In genomic region chr14:39668449-39668848, GRCh38 we compare ENCODE assay signal across 16 cellular contexts.
A peak's percentile ranks its signal among the peaks of the same experiment; 100 is the strongest.
DNase-seq lines count a peak whose midpoint lies in the region; ATAC-seq, FAIRE-seq and TF ChIP-seq lines count a peak whose summit lies in the region.
"Had no signal": no experiment of that assay in that cellular context is flagged by ENCODE, and none has a peak within 500 bp of the region (broad histone marks: within the 10 kb centered on the region; RNA-seq: fewer than 3 reads in every experiment).

No MANE protein-coding gene starts in this region.

- no peaks in the 10 kb centered on the region for H3K23me2 ChIP-seq in H9 (ENCODE audit: insufficient read length, low read depth, low read length, poor library complexity, severe bottlenecking)

- no peak overlapping the region for H4K91ac ChIP-seq in H9 (ENCODE audit: insufficient read length, low read depth, low read length)

- no peak for DNase-seq in CD8-positive, alpha-beta T cell
- DNase-seq in H9 (no peak), bronchial epithelial cell (ENCODE audit: low read depth) (peak; percentile 14), NCI-H345 (lab: John Stamatoyannopoulos, UW) (no peak), 8988T (no peak), hippocampal formation (lab: John Stamatoyannopoulos, UW) (no peak)
- no peak for DNase-seq in activated CD4-positive, CD25-positive, alpha-beta regulatory T cell (lab: John Stamatoyannopoulos, UW)
- DNase-seq: HCEC 1CT, NCI-H1048, NCI-H146, NCI-H446 treated with DMSO at 0.1 percent for 48 hours, NCI-H774, SHP77 had no signal

- no peak for TF ChIP-seq CTCF in CD8-positive, alpha-beta T cell (IDR thresholded peaks at IDR 0.05)
- TF ChIP-seq CTCF in H9 (conservative IDR thresholded peaks at IDR 0.05) (no peak), SU-DHL-6 (IDR thresholded peaks at IDR 0.05; ENCODE audit: insufficient read depth, low read length, poor library complexity, severe bottlenecking) (no peak), bronchial epithelial cell (IDR thresholded peaks at IDR 0.05; ENCODE audit: insufficient read depth, low read length, severe bottlenecking) (no peak)

- no peak overlapping the region for H3K9ac ChIP-seq in H9 (ENCODE audit: extremely low read depth, insufficient read length, low read length)
- no peak overlapping the region for H3K9ac ChIP-seq in SU-DHL-6 (ENCODE audit: low read length)

- no peaks in the 10 kb centered on the region for H3K9me2 ChIP-seq in SU-DHL-6 (replicated peaks; ENCODE audit: insufficient read depth, low read length)

- no peak overlapping the region for H2AK5ac ChIP-seq in H9 (ENCODE audit: insufficient read length, low read length)

- H2BK5ac ChIP-seq in H9 (ENCODE audit: insufficient read length, low read length), result no peak overlapping the region

- peaks cover 20% of the 10 kb centered on the region for H3K9me3 Mint-ChIP-seq in CD8-positive, alpha-beta T cell
- H3K9me3 Mint-ChIP-seq in H9, result no peaks in the 10 kb centered on the region

- H3K79me1 ChIP-seq in H9 (ENCODE audit: insufficient read depth, low read depth, low read length, poor library complexity, severe bottlenecking), result no peaks in the 10 kb centered on the region

- POLR2A ChIA-PET in CD8-positive, alpha-beta T cell (lab: Charles Lee), result no interaction called here

- H4K8ac ChIP-seq in H9 (replicated peaks; ENCODE audit: insufficient read length, low read depth, low read length), result no peak overlapping the region

- no peaks in the 10 kb centered on the region for H3K36me3 ChIP-seq in CD8-positive, alpha-beta T cell (ENCODE audit: insufficient read depth, low read length)
- H3K36me3 ChIP-seq in SU-DHL-6 (ENCODE audit: low read length) (no peaks in the 10 kb centered on the region), bronchial epithelial cell (ENCODE audit: control insufficient read depth, insufficient read depth, low read length) (no peaks in the 10 kb centered on the region)

- H3K27me3 Mint-ChIP-seq in CD8-positive, alpha-beta T cell (ENCODE audit: low read depth), result no peaks in the 10 kb centered on the region
- no peaks in the 10 kb centered on the region for H3K27me3 Mint-ChIP-seq in H9 (ENCODE audit: low read depth)
- H3K27me3 Mint-ChIP-seq: IgD-negative memory B cell had no signal

- intact Hi-C loops in CD8-positive, alpha-beta T cell (cut with DNase I, micrococcal nuclease), result no loop called here

- H2BK12ac ChIP-seq in H9 (ENCODE audit: insufficient read length, low read depth, low read length), result no peak overlapping the region

- H3K4me1 ChIP-seq in CD8-positive, alpha-beta T cell (ENCODE audit: insufficient read depth, low read length), result peaks cover 22% of the 10 kb centered on the region
- no peaks in the 10 kb centered on the region for H3K4me1 ChIP-seq in H9 (ENCODE audit: insufficient read depth, low read length)

- no peak overlapping the region for H2BK20ac ChIP-seq in H9 (ENCODE audit: low read depth, low read length, poor library complexity, severe bottlenecking)

- H2AFZ ChIP-seq in H9 (ENCODE audit: low read length), result no peak overlapping the region
- H2AFZ ChIP-seq in SU-DHL-6 (ENCODE audit: low read depth, low read length, severe bottlenecking), result peak overlapping the region; percentile 65

- no peak overlapping the region for H3T11ph ChIP-seq in H9 (ENCODE audit: low read length)

- H4K20me1 ChIP-seq in H9 (ENCODE audit: control insufficient read depth, insufficient read depth, insufficient read length) (no peaks in the 10 kb centered on the region), SU-DHL-6 (ENCODE audit: low read depth, low read length) (no peaks in the 10 kb centered on the region)

- WGBS in H9 (ENCODE audit: extremely low coverage, insufficient read length, low lambda C conversion rate), result no CpG with 5 or more reads among the region's 1 CpG

- FAIRE-seq in bronchial epithelial cell (lab: Jason Lieb, UNC), result no peak

- H3K4ac ChIP-seq in H9 (ENCODE audit: low read depth, low read length), result no peak overlapping the region

- no peak for ATAC-seq in CD8-positive, alpha-beta T cell
- ATAC-seq: Panc1 had no signal

- no peak overlapping the region for H3K4me3 ChIP-seq in CD8-positive, alpha-beta T cell (ENCODE audit: low read depth, low read length)
- H3K4me3 ChIP-seq in SU-DHL-6 (ENCODE audit: insufficient read depth, low read length, poor library complexity, severe bottlenecking) (no peak overlapping the region), bronchial epithelial cell (ENCODE audit: low read depth, low read length) (no peak overlapping the region)

- H2BK15ac ChIP-seq in H9 (ENCODE audit: low read depth, low read length), result no peak overlapping the region; the same call in 1 of the 2 replicates

- no peaks in the 10 kb centered on the region for H3K9me3 ChIP-seq in CD8-positive, alpha-beta T cell (ENCODE audit: low read length)
- H3K9me3 ChIP-seq in H9 (ENCODE audit: control insufficient read depth, low read depth, low read length), result no peaks in the 10 kb centered on the region
- no peaks in the 10 kb centered on the region for H3K9me3 ChIP-seq in SU-DHL-6 (ENCODE audit: insufficient read depth, low read length)

- no peak overlapping the region for H3K4me3 Mint-ChIP-seq in CD8-positive, alpha-beta T cell
- no peak overlapping the region for H3K4me3 Mint-ChIP-seq in H9
- H3K4me3 Mint-ChIP-seq: IgD-negative memory B cell had no signal

- H3K4me1 Mint-ChIP-seq in CD8-positive, alpha-beta T cell (ENCODE audit: low read depth), result peaks cover 14% of the 10 kb centered on the region
- peaks cover 20 to 24% of the 10 kb centered on the region in 2 experiments for H3K4me1 Mint-ChIP-seq in H9
- H3K4me1 Mint-ChIP-seq: IgD-negative memory B cell had no signal

- no peaks in the 10 kb centered on the region for H3K36me3 Mint-ChIP-seq in CD8-positive, alpha-beta T cell
- peaks cover 0 to 2% (median 0%) of the 10 kb centered on the region in 3 experiments; a peak in 1 of 7 replicates for H3K36me3 Mint-ChIP-seq in H9 (ENCODE audit: insufficient read depth in 1 of 3, low read depth in 3 of 3)

- H3K27ac Mint-ChIP-seq in CD8-positive, alpha-beta T cell, result peak overlapping the region; percentile 47
- no peak overlapping the region for H3K27ac Mint-ChIP-seq in H9
- H3K27ac Mint-ChIP-seq: IgD-negative memory B cell had no signal

- H3K27me3 ChIP-seq in CD8-positive, alpha-beta T cell (ENCODE audit: insufficient read depth, low read length), result no peaks in the 10 kb centered on the region
- H3K27me3 ChIP-seq in H9 (ENCODE audit: insufficient read depth, low read length) (no peaks in the 10 kb centered on the region), SU-DHL-6 (ENCODE audit: low read length) (no peaks in the 10 kb centered on the region), bronchial epithelial cell (ENCODE audit: control insufficient read depth, insufficient read depth, low read length) (no peaks in the 10 kb centered on the region)

- H3K56ac ChIP-seq in H9 (ENCODE audit: insufficient read length, low read depth, low read length), result peak overlapping the region; percentile 73

- CTCF ChIA-PET in CD8-positive, alpha-beta T cell (lab: Charles Lee), result no interaction called here

- H2BK120ac ChIP-seq in H9 (ENCODE audit: low read depth, low read length, poor library complexity, severe bottlenecking), result no peak overlapping the region

- no peak overlapping the region for H3K4me2 ChIP-seq in H9 (ENCODE audit: insufficient read depth, insufficient read length, low read length)
- H3K4me2 ChIP-seq in SU-DHL-6 (ENCODE audit: low read depth, low read length, poor library complexity, severe bottlenecking), result no peak overlapping the region

- H3K14ac ChIP-seq in H9 (ENCODE audit: insufficient read depth, low read length), result no peak overlapping the region

- H3K18ac ChIP-seq in H9 (ENCODE audit: insufficient read length, low read depth, low read length), result no peak overlapping the region

- H4K5ac ChIP-seq in H9 (ENCODE audit: insufficient read length, low read depth, low read length), result no peak overlapping the region

- no peak overlapping the region for H3K23ac ChIP-seq in H9 (ENCODE audit: insufficient read length, low read depth, low read length)

- H3F3A ChIP-seq in SU-DHL-6 (ENCODE audit: insufficient read depth), result peaks cover 17% of the 10 kb centered on the region; the same call in 1 of the 2 replicates

- H3K79me2 ChIP-seq in H9 (ENCODE audit: insufficient read depth, low read length), result no peaks in the 10 kb centered on the region
- H3K79me2 ChIP-seq in SU-DHL-6 (ENCODE audit: insufficient read depth, low read length), result no peaks in the 10 kb centered on the region

- H3K27ac ChIP-seq in CD8-positive, alpha-beta T cell (ENCODE audit: low read depth, low read length), result no peak overlapping the region
- no peak overlapping the region for H3K27ac ChIP-seq in H9 (ENCODE audit: insufficient read length, low read depth, low read length)
- H3K27ac ChIP-seq in SU-DHL-6 (ENCODE audit: low read depth, low read length), result no peak overlapping the region
